In genomic region chr16:79047337-79047736, GRCh38 we compare ENCODE assay signal across 10 cellular contexts.
DNase-seq lines count a peak whose midpoint lies in the region; ATAC-seq, FAIRE-seq and TF ChIP-seq lines count a peak whose summit lies in the region.
"Had no signal": no experiment of that assay in that cellular context is flagged by ENCODE, and none has a peak within 500 bp of the region (broad histone marks: within the 10 kb centered on the region; RNA-seq: fewer than 3 reads in every experiment).

No MANE protein-coding gene starts in this region.

- no peak overlapping the region for H3K4me3 Mint-ChIP-seq in activated CD4-positive, alpha-beta T cell treated with anti-CD3 and anti-CD28 coated beads, Interleukin-2, amount 10 ng/mL, durations not matched to agents 7 days and 5 days

- CTCF ChIA-PET in activated CD4-positive, alpha-beta T cell treated with anti-CD3 and anti-CD28 coated beads, Interleukin-2, amount 10 ng/mL, durations not matched to agents 7 days and 5 days (lab: Charles Lee), result interaction anchor here (1.0 to 3.2 kb wide), 3 partner anchors 9 to 19 kb away, joined by 3 to 14 read pairs (median 4); no protein-coding TSS in a partner anchor

- H3K36me3 ChIP-seq in bronchial epithelial cell (ENCODE audit: control insufficient read depth, insufficient read depth, low read length) (no peaks in the 10 kb centered on the region), osteoblast (ENCODE audit: insufficient read depth, low read length) (no peaks in the 10 kb centered on the region)

- peak; percentile 45; the same call in 1 of the 2 replicates for TF ChIP-seq CTCF in LNCAP (IDR thresholded peaks at IDR 0.05)
- TF ChIP-seq CTCF in bronchial epithelial cell (IDR thresholded peaks at IDR 0.05; ENCODE audit: insufficient read depth, low read length, severe bottlenecking), result peak; percentile 62
- peak; percentile 69 for TF ChIP-seq CTCF in retinal pigment epithelial cell (conservative IDR thresholded peaks at IDR 0.05; ENCODE audit: low read depth, low read length)
- TF ChIP-seq CTCF in osteoblast (IDR thresholded peaks at IDR 0.05; ENCODE audit: extremely low read depth, low read depth, low read length), result no peak

- no peak overlapping the region for H3K27ac ChIP-seq in osteoblast (ENCODE audit: low read depth, low read length)

- H3K9me3 ChIP-seq in osteoblast (ENCODE audit: low read depth, low read length), result no peaks in the 10 kb centered on the region

- POLR2A ChIA-PET in activated CD4-positive, alpha-beta T cell treated with anti-CD3 and anti-CD28 coated beads, Interleukin-2, amount 10 ng/mL, durations not matched to agents 7 days and 5 days (lab: Charles Lee), result no interaction called here

- no peaks in the 10 kb centered on the region for H3K79me2 ChIP-seq in osteoblast (ENCODE audit: insufficient read depth, low read length)

- no peak overlapping the region for H3K4me2 ChIP-seq in osteoblast (ENCODE audit: insufficient read depth, low read length)

- no peak overlapping the region for H2AFZ ChIP-seq in osteoblast (ENCODE audit: low read length)

- H4K20me1 ChIP-seq in osteoblast (ENCODE audit: insufficient read depth, low read length), result no peaks in the 10 kb centered on the region

- H3K27ac Mint-ChIP-seq in activated CD4-positive, alpha-beta T cell treated with anti-CD3 and anti-CD28 coated beads, Interleukin-2, amount 10 ng/mL, durations not matched to agents 7 days and 5 days, result no peak overlapping the region

- FAIRE-seq in bronchial epithelial cell (lab: Jason Lieb, UNC), result no peak
- FAIRE-seq: endothelial cell of umbilical vein, G401.6 had no signal

- H3K4me1 ChIP-seq in osteoblast (ENCODE audit: insufficient read depth, low read length), result no peaks in the 10 kb centered on the region

- H3K27me3 ChIP-seq in bronchial epithelial cell (ENCODE audit: control insufficient read depth, insufficient read depth, low read length), result no peaks in the 10 kb centered on the region
- no peaks in the 10 kb centered on the region for H3K27me3 ChIP-seq in osteoblast (ENCODE audit: insufficient read depth, low read length)

- peaks cover 18% of the 10 kb centered on the region for H3K4me1 Mint-ChIP-seq in activated CD4-positive, alpha-beta T cell treated with anti-CD3 and anti-CD28 coated beads, Interleukin-2, amount 10 ng/mL, durations not matched to agents 7 days and 5 days

- peaks cover 2% of the 10 kb centered on the region for H3K9me3 Mint-ChIP-seq in activated CD4-positive, alpha-beta T cell treated with anti-CD3 and anti-CD28 coated beads, Interleukin-2, amount 10 ng/mL, durations not matched to agents 7 days and 5 days

- no peaks in the 10 kb centered on the region for H3K27me3 Mint-ChIP-seq in activated CD4-positive, alpha-beta T cell treated with anti-CD3 and anti-CD28 coated beads, Interleukin-2, amount 10 ng/mL, durations not matched to agents 7 days and 5 days

- H3K4me3 ChIP-seq in bronchial epithelial cell (ENCODE audit: low read depth, low read length), result no peak overlapping the region
- no peak overlapping the region for H3K4me3 ChIP-seq in retinal pigment epithelial cell (ENCODE audit: low read length)
- H3K4me3 ChIP-seq in osteoblast (ENCODE audit: insufficient read depth, low read length), result no peak overlapping the region

- no peaks in the 10 kb centered on the region for H3K36me3 Mint-ChIP-seq in activated CD4-positive, alpha-beta T cell treated with anti-CD3 and anti-CD28 coated beads, Interleukin-2, amount 10 ng/mL, durations not matched to agents 7 days and 5 days (ENCODE audit: low read depth)

- ATAC-seq in GM21576 (IDR thresholded peaks at IDR 0.05; ENCODE audit: unreplicated experiment), result no peak

- peak; percentile 17 for DNase-seq in activated CD4-positive, alpha-beta T cell treated with anti-CD3 and anti-CD28 coated beads, Interleukin-2, amount 10 ng/mL, durations not matched to agents 7 days and 5 days
- DNase-seq in activated CD4-positive, alpha-beta T cell treated with anti-CD3 and anti-CD28 coated beads for 1 hour, result no peak
- DNase-seq in bronchial epithelial cell (ENCODE audit: low read depth), result peak; percentile 39
- DNase-seq in retinal pigment epithelial cell (ENCODE audit: low read depth), result no peak
- DNase-seq in activated CD4-positive, CD25-positive, alpha-beta regulatory T cell treated with anti-CD3 and anti-CD28 coated beads, Interleukin-2, amount 50 U/mL, for 72 hours, result no peak
- no peak for DNase-seq in osteoblast (ENCODE audit: insufficient read length, low spot score, missing footprints)

Comparison
In these comparisons a context has a peak if more than half of its experiments do, and no peak if none do; other contexts are left out.
1. DNase-seq: peak in activated CD4-positive, alpha-beta T cell treated with anti-CD3 and anti-CD28 coated beads, Interleukin-2, amount 10 ng/mL, durations not matched to agents 7 days and 5 days (single experiment) and bronchial epithelial cell (single experiment); none in activated CD4-positive, alpha-beta T cell treated with anti-CD3 and anti-CD28 coated beads for 1 hour (single experiment), retinal pigment epithelial cell (single experiment), activated CD4-positive, CD25-positive, alpha-beta regulatory T cell treated with anti-CD3 and anti-CD28 coated beads, Interleukin-2, amount 50 U/mL, for 72 hours (single experiment) and osteoblast (single experiment).